1 cellular context compared by ENCODE assay signal in the genomic region with DNA sequence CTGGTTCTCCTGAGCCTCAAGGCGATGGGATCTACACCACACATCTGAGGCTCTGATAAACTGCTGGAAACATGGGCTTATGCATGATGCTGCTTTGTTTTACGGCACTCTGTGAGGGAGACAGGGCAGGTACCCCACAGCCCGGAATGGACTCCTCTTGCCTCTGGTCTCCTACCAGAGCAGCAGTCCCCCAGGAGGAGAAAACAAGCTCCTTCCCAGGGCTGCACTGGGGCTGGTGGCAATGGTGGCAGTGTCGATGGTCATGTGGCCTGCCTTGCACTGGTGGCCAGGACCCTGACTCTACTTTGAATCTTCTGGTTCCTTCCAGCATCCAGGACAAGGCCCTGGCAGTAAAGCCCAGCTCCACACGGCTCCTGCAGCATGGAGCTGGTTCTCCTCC.
TF ChIP-seq lines count a peak whose summit lies in the region.

No MANE protein-coding gene starts in this region.

TF ChIP-seq in K562, 482 proteins besides CTCF, POLR2A, EP300 and RAD21:
- TF ChIP-seq RBBP5 (IDR thresholded peaks at IDR 0.05; ENCODE audit: borderline replicate concordance, insufficient read depth, low read length, poor library complexity, severe bottlenecking) = no peak
- TF ChIP-seq PCBP1 (IDR thresholded peaks at IDR 0.05; ENCODE audit: low read depth, low read length, poor library complexity, severe bottlenecking) = no peak
- no peak for TF ChIP-seq DIDO1 (tag; IDR thresholded peaks at IDR 0.05; ENCODE audit: low read depth)
- TF ChIP-seq, protein P1, sequence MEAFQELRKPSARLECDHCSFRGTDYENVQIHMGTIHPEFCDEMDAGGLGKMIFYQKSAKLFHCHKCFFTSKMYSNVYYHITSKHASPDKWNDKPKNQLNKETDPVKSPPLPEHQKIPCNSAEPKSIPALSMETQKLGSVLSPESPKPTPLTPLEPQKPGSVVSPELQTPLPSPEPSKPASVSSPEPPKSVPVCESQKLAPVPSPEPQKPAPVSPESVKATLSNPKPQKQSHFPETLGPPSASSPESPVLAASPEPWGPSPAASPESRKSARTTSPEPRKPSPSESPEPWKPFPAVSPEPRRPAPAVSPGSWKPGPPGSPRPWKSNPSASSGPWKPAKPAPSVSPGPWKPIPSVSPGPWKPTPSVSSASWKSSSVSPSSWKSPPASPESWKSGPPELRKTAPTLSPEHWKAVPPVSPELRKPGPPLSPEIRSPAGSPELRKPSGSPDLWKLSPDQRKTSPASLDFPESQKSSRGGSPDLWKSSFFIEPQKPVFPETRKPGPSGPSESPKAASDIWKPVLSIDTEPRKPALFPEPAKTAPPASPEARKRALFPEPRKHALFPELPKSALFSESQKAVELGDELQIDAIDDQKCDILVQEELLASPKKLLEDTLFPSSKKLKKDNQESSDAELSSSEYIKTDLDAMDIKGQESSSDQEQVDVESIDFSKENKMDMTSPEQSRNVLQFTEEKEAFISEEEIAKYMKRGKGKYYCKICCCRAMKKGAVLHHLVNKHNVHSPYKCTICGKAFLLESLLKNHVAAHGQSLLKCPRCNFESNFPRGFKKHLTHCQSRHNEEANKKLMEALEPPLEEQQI (IDR thresholded peaks at IDR 0.05) = no peak
